Comparison of ENCODE assay signal across 26 cellular contexts in genomic region chr17:11251561-11252107, GRCh38. TPM values are rescaled to one million over a fixed set of nuclear protein-coding genes. Genes with fewer than 3 reads are reported as not detected.
DNase-seq lines count a peak whose midpoint lies in the region; ATAC-seq and TF ChIP-seq lines count a peak whose summit lies in the region.
"Had no signal": no experiment of that assay in that cellular context is flagged by ENCODE, and none has a peak within 500 bp of the region (broad histone marks: within the 10 kb centered on the region; RNA-seq: fewer than 3 reads in every experiment).

No MANE protein-coding gene starts in this region.

- no peak overlapping the region for H3K4me3 Mint-ChIP-seq in endodermal cell
- H3K4me3 Mint-ChIP-seq in activated T-cell treated with anti-CD3 and anti-CD28 coated beads, Interleukin-2, amount 50 U/mL, for 72 hours, result no peak overlapping the region
- H3K4me3 Mint-ChIP-seq: CD4-positive, alpha-beta memory T cell; IgD-negative memory B cell had no signal

- H3K27me3 Mint-ChIP-seq in endodermal cell (ENCODE audit: insufficient read depth), result peaks cover 11% of the 10 kb centered on the region
- no peaks in the 10 kb centered on the region for H3K27me3 Mint-ChIP-seq in activated T-cell treated with anti-CD3 and anti-CD28 coated beads, Interleukin-2, amount 50 U/mL, for 72 hours (ENCODE audit: low read depth)
- H3K27me3 Mint-ChIP-seq: IgD-negative memory B cell had no signal

- H3K56ac ChIP-seq in mesendoderm (ENCODE audit: low read length), result peak overlapping the region; percentile 42

- H3K27ac Mint-ChIP-seq in endodermal cell, result no peak overlapping the region
- no peak overlapping the region for H3K27ac Mint-ChIP-seq in activated T-cell treated with anti-CD3 and anti-CD28 coated beads, Interleukin-2, amount 50 U/mL, for 72 hours
- H3K27ac Mint-ChIP-seq: CD4-positive, alpha-beta memory T cell had no signal

- no peak overlapping the region for H3K18ac ChIP-seq in mesendoderm (ENCODE audit: low read length)

- H3K4me1 ChIP-seq in endodermal cell (ENCODE audit: control insufficient read depth, insufficient read depth, low read length) (no peaks in the 10 kb centered on the region), mesendoderm (ENCODE audit: control insufficient read depth, low read depth, low read length) (no peaks in the 10 kb centered on the region), tibial artery (no peaks in the 10 kb centered on the region)
- H3K4me1 ChIP-seq: HAP-1 had no signal

- H2BK5ac ChIP-seq in mesendoderm (ENCODE audit: low read length), result no peak overlapping the region

- H3K36me3 ChIP-seq in endodermal cell (ENCODE audit: control insufficient read depth, insufficient read depth, low read length), result no peaks in the 10 kb centered on the region
- H3K36me3 ChIP-seq in mesendoderm (ENCODE audit: control insufficient read depth, insufficient read depth, low read length), result no peaks in the 10 kb centered on the region
- no peaks in the 10 kb centered on the region for H3K36me3 ChIP-seq in tibial artery
- H3K36me3 ChIP-seq: BLaER1 treated with 17β-estradiol and CSF1 and Interleukin-3, amounts not matched to agents 10 nM and 100 nM; HAP-1; MG63 had no signal

- H3K27ac ChIP-seq in endodermal cell (ENCODE audit: low read depth, low read length) (no peak overlapping the region), mesendoderm (ENCODE audit: low read depth, low read length) (no peak overlapping the region), tibial artery (no peak overlapping the region)
- H3K27ac ChIP-seq: 22Rv1; BLaER1 treated with 17β-estradiol and CSF1 and Interleukin-3, amounts not matched to agents 10 nM and 100 nM; RWPE1 had no signal

- intact Hi-C loops in tibial artery (cut with DNase I; ENCODE audit: low total_unique reads), result no loop called here

- no peak overlapping the region for H3K23ac ChIP-seq in mesendoderm (ENCODE audit: low read length)

- H2BK120ac ChIP-seq in mesendoderm (ENCODE audit: low read depth, low read length), result no peak overlapping the region

- WGBS in endodermal cell (ENCODE audit: insufficient coverage in 1 of 2, insufficient read length in 1 of 2), 2 experiments, result 67 to 81% methylated on average over 7 to 11 of the region's 11 CpGs
- WGBS in mesendoderm (ENCODE audit: extremely low coverage, insufficient coverage, low lambda C conversion rate), result no CpG with 5 or more reads among the region's 11 CpGs

- peaks cover 23% of the 10 kb centered on the region for H3K36me3 Mint-ChIP-seq in endodermal cell (ENCODE audit: low read depth)
- H3K36me3 Mint-ChIP-seq in activated T-cell treated with anti-CD3 and anti-CD28 coated beads, Interleukin-2, amount 50 U/mL, for 72 hours (ENCODE audit: insufficient read depth in 2 of 2), result peaks cover 0 to 1% of the 10 kb centered on the region in 2 donors
- H3K36me3 Mint-ChIP-seq: CD4-positive, alpha-beta memory T cell had no signal

- H3K9me3 Mint-ChIP-seq in endodermal cell, result no peaks in the 10 kb centered on the region
- peaks cover 2 to 5% of the 10 kb centered on the region in 2 donors for H3K9me3 Mint-ChIP-seq in activated T-cell treated with anti-CD3 and anti-CD28 coated beads, Interleukin-2, amount 50 U/mL, for 72 hours

- H3K9me3 ChIP-seq in endodermal cell (ENCODE audit: control insufficient read depth, low read length) (no peaks in the 10 kb centered on the region), tibial artery (no peaks in the 10 kb centered on the region)
- H3K9me3 ChIP-seq: BLaER1 treated with 17β-estradiol and CSF1 and Interleukin-3, amounts not matched to agents 10 nM and 100 nM; MG63 had no signal

- H3K27me3 ChIP-seq in endodermal cell (ENCODE audit: control insufficient read depth, insufficient read depth, low read length, poor library complexity, severe bottlenecking) (peaks cover 4% of the 10 kb centered on the region), mesendoderm (ENCODE audit: insufficient read depth, low read length, poor library complexity) (no peaks in the 10 kb centered on the region), tibial artery (no peaks in the 10 kb centered on the region)
- H3K27me3 ChIP-seq: BLaER1 treated with 17β-estradiol and CSF1 and Interleukin-3, amounts not matched to agents 10 nM and 100 nM had no signal

- TF ChIP-seq CTCF in endodermal cell (conservative IDR thresholded peaks at IDR 0.05) (peak; percentile 53), tibial artery (IDR thresholded peaks at IDR 0.05) (no peak)

- H4K5ac ChIP-seq in mesendoderm (ENCODE audit: low read length), result no peak overlapping the region

- no peak overlapping the region for H4K8ac ChIP-seq in mesendoderm (ENCODE audit: low read depth, low read length)

- H3K79me1 ChIP-seq in mesendoderm (ENCODE audit: low read length), result no peaks in the 10 kb centered on the region

- no peak overlapping the region for H2BK15ac ChIP-seq in mesendoderm (replicated peaks; ENCODE audit: low read depth)

- no peak overlapping the region for H3K4ac ChIP-seq in mesendoderm (ENCODE audit: low read depth, low read length)

- DNase-seq in NCI-H82 (lab: John Stamatoyannopoulos, UW) (peak; percentile 7), NCI-H82 treated with DMSO at 0.1 percent for 48 hours (lab: John Stamatoyannopoulos, UW; ENCODE audit: unreplicated experiment) (no peak), endodermal cell (no peak), mesendoderm (peak; percentile 50), NCI-H128 (lab: John Stamatoyannopoulos, UW; ENCODE audit: unreplicated experiment) (no peak), tibial artery (no peak)
- DNase-seq in activated effector memory CD4-positive, alpha-beta T cell treated with anti-CD3 and anti-CD28 coated beads, Interleukin-2, amount 50 U/mL, for 16 hours, result no peak
- no peak for DNase-seq in activated T-cell treated with anti-CD3 and anti-CD28 coated beads, Interleukin-2, amount 50 U/mL, for 72 hours
- DNase-seq: CD4-positive, alpha-beta memory T cell; DND-41; Karpas-422; MG63; NCI-H1048; NCI-H1436 treated with DMSO at 0.1 percent for 48 hours; NCI-H1930; NCI-H69; NK-92 treated with Interleukin-12 subunit alpha and Interleukin-12 subunit beta, amount 100 ng/mL, for 24 hours; SIG-M5 had no signal

- no peak for ATAC-seq in activated T-cell treated with anti-CD3 and anti-CD28 coated beads, Interleukin-2, amount 50 U/mL, for 72 hours (replicated peaks in 1 of 2)
- ATAC-seq: SK-N-SH treated with all-trans-retinoic acid at 6 μM for 48 hours had no signal

- no peak overlapping the region for H2AK5ac ChIP-seq in mesendoderm (ENCODE audit: low read length)

- H3K4me2 ChIP-seq in mesendoderm (ENCODE audit: low read length), result no peak overlapping the region

- no peaks in the 10 kb centered on the region for H3K79me2 ChIP-seq in mesendoderm (ENCODE audit: control insufficient read depth, insufficient read depth, low read length)

- no peak overlapping the region for H3K4me3 ChIP-seq in endodermal cell (ENCODE audit: low read length)
- H3K4me3 ChIP-seq in mesendoderm (ENCODE audit: low read length), result no peak overlapping the region
- no peak overlapping the region for H3K4me3 ChIP-seq in tibial artery
- H3K4me3 ChIP-seq: BLaER1 treated with 17β-estradiol and CSF1 and Interleukin-3, amounts not matched to agents 10 nM and 100 nM; HAP-1; MG63 had no signal

- H3K9ac ChIP-seq in endodermal cell (ENCODE audit: extremely low read depth, low read length, poor library complexity, severe bottlenecking) (no peak overlapping the region), mesendoderm (ENCODE audit: low read length) (no peak overlapping the region)
- H3K9ac ChIP-seq: BLaER1 treated with 17β-estradiol and CSF1 and Interleukin-3, amounts not matched to agents 10 nM and 100 nM had no signal

- H3K4me1 Mint-ChIP-seq in endodermal cell, result peaks cover 2% of the 10 kb centered on the region
- H3K4me1 Mint-ChIP-seq in activated T-cell treated with anti-CD3 and anti-CD28 coated beads, Interleukin-2, amount 50 U/mL, for 72 hours (ENCODE audit: low read depth), result no peaks in the 10 kb centered on the region
- H3K4me1 Mint-ChIP-seq: CD4-positive, alpha-beta memory T cell; IgD-negative memory B cell had no signal

RNA-seq across cellular contexts. Expression of gene SHISA6, which starts 10.6 kb away (rescaled TPM):
- total RNA-seq in endodermal cell, result 10 to 100 TPM in 1 of 2 donors, 1 to 10 TPM in 1; 6.7 to 14.4 TPM
- 2.2 TPM for polyA plus RNA-seq in endodermal cell (2013, experiment 1 of 2)
- polyA plus RNA-seq in endodermal cell (2013, experiment 2 of 2), result 2.3 TPM
- polyA plus RNA-seq in mesendoderm (2013, experiment 1 of 2), result 1.2 TPM
- 1.2 TPM for polyA plus RNA-seq in mesendoderm (2013, experiment 2 of 2)
- total RNA-seq in activated T-cell treated with anti-CD3 and anti-CD28 coated beads, Interleukin-2, amount 50 U/mL, for 72 hours, result not detected
- total RNA-seq: CD4-positive, alpha-beta memory T cell; G401; NCI-H460 had no signal
- polyA plus RNA-seq: CD4-positive, alpha-beta memory T cell; IgD-negative memory B cell had no signal

Comparison
In these comparisons a context has a peak if more than half of its experiments do, and no peak if none do; other contexts are left out.
1. DNase-seq: peak in NCI-H82 (single experiment) and mesendoderm (single experiment); none in NCI-H82 treated with DMSO at 0.1 percent for 48 hours (single experiment), endodermal cell (single experiment), NCI-H128 (single experiment), tibial artery (0 of 2), activated effector memory CD4-positive, alpha-beta T cell treated with anti-CD3 and anti-CD28 coated beads, Interleukin-2, amount 50 U/mL, for 16 hours (single experiment) and activated T-cell treated with anti-CD3 and anti-CD28 coated beads, Interleukin-2, amount 50 U/mL, for 72 hours (0 of 2).
2. RNA of gene SHISA6, which starts 10.6 kb away (total RNA-seq): 6.7 to 14.4 TPM in endodermal cell; not detected in activated T-cell treated with anti-CD3 and anti-CD28 coated beads, Interleukin-2, amount 50 U/mL, for 72 hours; every median in the first group is over 4 times any median in the second.